Comparison of ENCODE assay signal across 13 cellular contexts in genomic region chr2:33577084-33577483, GRCh38.
"Had no signal": no experiment of that assay in that cellular context is flagged by ENCODE, and none has a peak within 500 bp of the region (broad histone marks: within the 10 kb centered on the region; RNA-seq: fewer than 3 reads in every experiment).

No MANE protein-coding gene starts in this region.

- H3K27me3 ChIP-seq: esophagus muscularis mucosa, neutrophil, sigmoid colon, SJCRH30, testis, upper lobe of right lung had no signal

- ATAC-seq: activated CD8-positive, alpha-beta T cell treated with anti-CD3 and anti-CD28 coated beads, Interleukin-2, amount 10 ng/mL, durations not matched to agents 7 days and 5 days; left lobe of liver; upper lobe of right lung had no signal

- H3K9me3 Mint-ChIP-seq: brain had no signal

- H3K4me3 Mint-ChIP-seq: activated CD8-positive, alpha-beta T cell treated with anti-CD3 and anti-CD28 coated beads, Interleukin-2, amount 10 ng/mL, durations not matched to agents 7 days and 5 days; brain had no signal

- H3K27ac ChIP-seq: neutrophil, sigmoid colon, SJCRH30, upper lobe of right lung had no signal

- H3K4me1 ChIP-seq: sigmoid colon, SJCRH30, testis, upper lobe of right lung had no signal

- H3K36me3 ChIP-seq: esophagus muscularis mucosa, neutrophil, sigmoid colon, SJCRH30, upper lobe of right lung had no signal

- H3K9me3 ChIP-seq: esophagus muscularis mucosa, neutrophil, sigmoid colon, SJCRH30, testis, upper lobe of right lung had no signal

- H3K4me3 ChIP-seq: esophagus muscularis mucosa, sigmoid colon, SJCRH30, testis, upper lobe of right lung had no signal

- H3K27me3 Mint-ChIP-seq: brain had no signal

- DNase-seq: activated CD8-positive, alpha-beta T cell treated with anti-CD3 and anti-CD28 coated beads, Interleukin-2, amount 10 ng/mL, durations not matched to agents 7 days and 5 days; activated naive CD4-positive, alpha-beta T cell treated with Interleukin-2 at 50 U/mL for 16 hours; sigmoid colon; SJCRH30; stimulated activated CD4-positive, alpha-beta T cell treated with anti-CD3 and anti-CD28 coated beads, Interleukin-12 subunit alpha, Interleukin-12 subunit beta, amount 100 ng/mL, for 4 hours; stimulated activated naive CD4-positive, alpha-beta T cell treated with Interleukin-2 at 50 U/mL for 16 hours; T-helper 9 cell; testis; upper lobe of right lung had no signal

- H3K27ac Mint-ChIP-seq: activated CD8-positive, alpha-beta T cell treated with anti-CD3 and anti-CD28 coated beads, Interleukin-2, amount 10 ng/mL, durations not matched to agents 7 days and 5 days had no signal
